In genomic region chr7:17075601-17076000, GRCh38 we compare ENCODE assay signal across 1 cellular context.
TF ChIP-seq lines count a peak whose summit lies in the region.

No MANE protein-coding gene starts in this region.

TF ChIP-seq in GM23338, 12 proteins besides CTCF, POLR2A, EP300 and RAD21 (continued from another document):
- TF ChIP-seq ZNF462 (CRISPR knock-in tag; IDR thresholded peaks at IDR 0.05) (no peak), JUNB (IDR thresholded peaks at IDR 0.05; ENCODE audit: unreplicated experiment) (no peak), ZNF114 (CRISPR knock-in tag; IDR thresholded peaks at IDR 0.05) (no peak)
